In the genomic region with DNA sequence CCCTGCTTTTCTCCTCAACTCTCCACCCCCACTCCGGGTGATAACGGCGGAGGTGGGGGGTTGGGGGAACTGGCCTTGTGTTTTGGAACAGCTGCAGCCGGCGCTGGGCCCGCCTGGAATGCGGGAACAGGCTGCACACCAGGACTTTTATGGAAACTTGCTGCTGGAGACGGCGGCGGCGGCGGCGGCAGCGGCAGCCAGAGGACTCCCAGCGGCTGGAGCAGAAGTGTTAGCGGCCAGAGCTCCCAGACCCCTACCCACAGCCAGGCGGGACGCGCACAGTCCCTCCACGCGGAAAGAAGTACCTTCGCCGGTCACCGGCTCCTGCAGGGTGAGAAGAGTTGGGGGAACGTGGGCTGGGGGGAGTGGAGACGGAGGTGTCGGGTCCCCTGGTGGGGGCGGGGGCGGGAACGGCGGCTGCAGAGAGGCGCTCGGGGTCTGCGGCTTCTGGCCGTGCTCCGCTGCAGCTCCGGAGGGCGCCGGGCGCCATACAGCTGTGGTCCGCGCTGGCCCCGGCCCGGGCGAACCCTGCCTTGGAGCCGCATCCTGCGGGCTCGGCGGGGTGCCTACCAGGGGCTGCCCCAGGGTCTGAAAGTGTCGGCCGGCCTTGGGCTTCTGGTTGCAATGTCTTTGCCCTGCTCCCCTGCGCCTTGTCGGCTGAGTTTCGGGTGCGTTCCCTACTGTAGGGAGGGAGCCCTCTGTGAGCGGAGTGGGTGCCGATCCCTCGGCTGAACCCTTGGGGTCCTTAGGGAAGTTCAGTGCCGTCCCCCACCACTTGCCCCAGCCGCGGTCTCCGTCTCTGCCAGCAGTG, we compare ENCODE assay signal across 8 cellular contexts. TPM values are rescaled to one million over a fixed set of nuclear protein-coding genes. Genes with fewer than 3 reads are reported as not detected.
DNase-seq lines count a peak whose midpoint lies in the region; ATAC-seq and TF ChIP-seq lines count a peak whose summit lies in the region.

Gene NEXN, plus strand, starts transcription at position 196 of the 811 bp plus-strand sequence. CDS start 27,483 bp downstream, outside the sequence.

- H3K36me3 ChIP-seq in GM06990 (ENCODE audit: control insufficient read depth, insufficient read depth, low read length) (no peaks in the 10 kb centered on the region; the same call in 1 of the 2 replicates), HAP-1 (replicated peaks) (no peaks in the 10 kb centered on the region), cardiac muscle cell (peaks cover 6% of the 10 kb centered on the region)

- ATAC-seq in HG03439 (IDR thresholded peaks at IDR 0.05; ENCODE audit: unreplicated experiment), result no peak

- 1% methylated on average over 46 to 62 of the region's 62 CpGs for WGBS in adipose tissue, 3 donors

- H3K27ac ChIP-seq in adipose tissue (ENCODE audit: low read depth, low read length) (no peak within 1 kb of the TSS), cardiac muscle cell (peak within 1 kb of the TSS; percentile 100)

- H3K27me3 ChIP-seq in GM06990 (replicated peaks; ENCODE audit: control insufficient read depth, insufficient read depth, low read length) (no peaks in the 10 kb centered on the region), HAP-1 (ENCODE audit: low read depth) (no peaks in the 10 kb centered on the region), cardiac muscle cell (no peaks in the 10 kb centered on the region)

- H3K9me3 ChIP-seq in HAP-1 (no peaks in the 10 kb centered on the region), cardiac muscle cell (ENCODE audit: low read depth) (no peaks in the 10 kb centered on the region)

- DNase-seq in GM06990 (ENCODE audit: extremely low read depth, insufficient read length) (peak; percentile 36), HAP-1 (ENCODE audit: low spot score in 2 of 2) (peak; percentile 62 to 79), NCI-H69 (lab: John Stamatoyannopoulos, UW) (peak; percentile 46), cardiac muscle cell (ENCODE audit: low read depth in 1 of 2, low spot score in 1 of 2) (peak; percentile 93 to 95), nucleus accumbens (lab: John Stamatoyannopoulos, UW) (peak in 32 of 56 donors; percentile 7 to 60 (median 28)), LoVo (ENCODE audit: low spot score) (no peak)

- H3K4me3 ChIP-seq in GM06990 (replicated peaks; ENCODE audit: low read depth, low read length), result peak within 1 kb of the TSS; percentile 63
- H3K4me3 ChIP-seq in HAP-1, result peak within 1 kb of the TSS; percentile 65
- peak within 1 kb of the TSS; percentile 82 for H3K4me3 ChIP-seq in cardiac muscle cell

- H3K4me1 ChIP-seq in HAP-1, result peaks cover 15% of the 10 kb centered on the region
- peaks cover 10% of the 10 kb centered on the region for H3K4me1 ChIP-seq in cardiac muscle cell (ENCODE audit: low read depth)

- TF ChIP-seq CTCF in GM06990 (IDR thresholded peaks at IDR 0.05; ENCODE audit: insufficient read depth, low read length, poor library complexity, severe bottlenecking), result no peak
- TF ChIP-seq CTCF in cardiac muscle cell (IDR thresholded peaks at IDR 0.05; ENCODE audit: low read depth, low read length), result no peak

- in situ Hi-C loops in HAP-1 (cut with MboI; ENCODE audit: low sequenced_read_pairs), result no loop called here

RNA-seq across cellular contexts. Expression of gene NEXN, which starts in this region (rescaled TPM):
- 10 to 100 TPM in 2 of 3 donors, 1 to 10 TPM in 1; 2.6 to 44.6 (median 11.3) TPM for polyA plus RNA-seq in adipose tissue
- 18.5 and 42.9 TPM in 2 replicates for total RNA-seq in cardiac muscle cell
- polyA plus RNA-seq in cardiac muscle cell, result 83.9 and 84.1 TPM in 2 replicates
